ENCODE assay signal across 8 cellular contexts in genomic region chr22:30312053-30312452, GRCh38. TPM values are rescaled to one million over a fixed set of nuclear protein-coding genes. Genes with fewer than 3 reads are reported as not detected.
DNase-seq lines count a peak whose midpoint lies in the region; ATAC-seq and TF ChIP-seq lines count a peak whose summit lies in the region.

No MANE protein-coding gene starts in this region.

- H3K4me3 ChIP-seq in PC-9 (peak overlapping the region; percentile 30; the same call in 1 of the 2 replicates), duodenal mucosa (ENCODE audit: low read depth in 1 of 2, low read length in 2 of 2) (no peak overlapping the region), parathyroid adenoma (ENCODE audit: low read depth, low read length) (no peak overlapping the region), WERI-Rb-1 (ENCODE audit: low read depth, low read length) (no peak overlapping the region)

- peak overlapping the region; percentile 77 for H3K4me2 ChIP-seq in PC-9
- H3K4me2 ChIP-seq in parathyroid adenoma (ENCODE audit: low read length) = no peak overlapping the region

- peaks cover 93% of the 10 kb centered on the region for H3K4me1 Mint-ChIP-seq in CD4-positive, alpha-beta T cell (ENCODE audit: low read depth)

- peak overlapping the region; percentile 62 for H3K27ac ChIP-seq in CD4-positive, alpha-beta T cell (ENCODE audit: low read depth, low read length)
- peak overlapping the region; percentile 76 for H3K27ac ChIP-seq in PC-9
- peak overlapping the region; percentile 1 for H3K27ac ChIP-seq in duodenal mucosa (ENCODE audit: low read depth, low read length)
- H3K27ac ChIP-seq in parathyroid adenoma = peak overlapping the region; percentile 78
- no peak overlapping the region for H3K27ac ChIP-seq in WERI-Rb-1

- no TSS peak for BruUV-seq in PC-9 (replicated peaks; lab: Mats Ljungman, UMichigan)

- TF ChIP-seq CTCF in CD4-positive, alpha-beta T cell (IDR thresholded peaks at IDR 0.05) = no peak
- TF ChIP-seq CTCF in PC-9 (conservative IDR thresholded peaks at IDR 0.05) (no peak), parathyroid adenoma (IDR thresholded peaks at IDR 0.05) (no peak), WERI-Rb-1 (IDR thresholded peaks at IDR 0.05; ENCODE audit: low read depth, low read length) (no peak), GM13977 (IDR thresholded peaks at IDR 0.05; ENCODE audit: extremely low read depth, insufficient read depth, missing control alignments) (no peak)

- in situ Hi-C loops in GM13977 (cut with MboI; ENCODE audit: low pct_unique_long_range_greater_than_20kb, low sequenced_read_pairs, unreplicated experiment) = no loop called here

- H3F3A ChIP-seq in PC-9 (ENCODE audit: insufficient read depth, low read depth) = peaks cover 67% of the 10 kb centered on the region

- no peaks in the 10 kb centered on the region for H3K27me3 Mint-ChIP-seq in CD4-positive, alpha-beta T cell

- H3K9me2 ChIP-seq in PC-9 (ENCODE audit: insufficient read depth) = no peaks in the 10 kb centered on the region

- H3K36me3 Mint-ChIP-seq in CD4-positive, alpha-beta T cell (ENCODE audit: low read depth) = peaks cover 29% of the 10 kb centered on the region

- peaks cover 88% of the 10 kb centered on the region for H3K79me2 ChIP-seq in PC-9 (ENCODE audit: low read depth)
- peaks cover 30% of the 10 kb centered on the region for H3K79me2 ChIP-seq in parathyroid adenoma

- peak overlapping the region; percentile 32 for H3K4me3 Mint-ChIP-seq in CD4-positive, alpha-beta T cell

- H2AFZ ChIP-seq in PC-9 (no peak overlapping the region), parathyroid adenoma (no peak overlapping the region)

- no peaks in the 10 kb centered on the region for H3K27me3 ChIP-seq in CD4-positive, alpha-beta T cell (ENCODE audit: control insufficient read depth, insufficient read depth, low read length)
- H3K27me3 ChIP-seq in PC-9 (ENCODE audit: insufficient read depth, low read depth) (no peaks in the 10 kb centered on the region), duodenal mucosa (ENCODE audit: control insufficient read depth in 1 of 2, insufficient read depth in 2 of 2, low read length in 2 of 2) (no peaks in the 10 kb centered on the region), parathyroid adenoma (ENCODE audit: control insufficient read depth, insufficient read depth, low read length) (no peaks in the 10 kb centered on the region), WERI-Rb-1 (ENCODE audit: insufficient read depth, low read depth, severe bottlenecking) (no peaks in the 10 kb centered on the region)

- no peak for ATAC-seq in CD4-positive, alpha-beta T cell (ENCODE audit: poor library complexity)
- ATAC-seq in HG03095 (IDR thresholded peaks at IDR 0.05; ENCODE audit: unreplicated experiment) = no peak

- H3K9ac ChIP-seq in duodenal mucosa (ENCODE audit: low read depth in 1 of 2, low read length in 2 of 2) (no peak overlapping the region), parathyroid adenoma (no peak overlapping the region)

- POLR2A ChIA-PET in CD4-positive, alpha-beta T cell (lab: Charles Lee) = interaction anchor here (1.2 to 6.4 kb wide), 4 partner anchors 13 to 44 kb away, joined by 3 to 66 read pairs (median 32); partner anchors contain the start of genes CASTOR1, CCDC157, SF3A1 and TBC1D10A
- POLR2A ChIA-PET in PC-9 (lab: Charles Lee; ENCODE audit: unreplicated experiment) = interaction anchor here (0.6 kb wide), 2 partner anchors 9 to 280 kb away, joined by 3 to 4 read pairs; partner anchors contain the start of gene PES1

- H3K27ac Mint-ChIP-seq in CD4-positive, alpha-beta T cell = peak overlapping the region; percentile 83

- H3K36me3 ChIP-seq in PC-9 (ENCODE audit: low read depth) (no peaks in the 10 kb centered on the region), duodenal mucosa (ENCODE audit: control insufficient read depth in 1 of 2, insufficient read depth in 2 of 2, low read length in 2 of 2) (no peaks in the 10 kb centered on the region), parathyroid adenoma (ENCODE audit: control insufficient read depth, insufficient read depth, low read length) (no peaks in the 10 kb centered on the region), WERI-Rb-1 (no peaks in the 10 kb centered on the region; the same call in none of the 2 replicates)

- H3K4me1 ChIP-seq in PC-9 (replicated peaks; ENCODE audit: insufficient read depth) (peaks cover 84% of the 10 kb centered on the region), duodenal mucosa (ENCODE audit: control insufficient read depth in 1 of 2, insufficient read depth in 2 of 2, low read length in 2 of 2) (peaks cover 57 to 77% of the 10 kb centered on the region in 2 donors), parathyroid adenoma (peaks cover 52% of the 10 kb centered on the region)

- no peaks in the 10 kb centered on the region for H3K9me3 ChIP-seq in CD4-positive, alpha-beta T cell (ENCODE audit: control insufficient read depth, low read length)
- H3K9me3 ChIP-seq in PC-9 (ENCODE audit: insufficient read depth, low read depth) (no peaks in the 10 kb centered on the region), duodenal mucosa (ENCODE audit: control insufficient read depth in 1 of 2, low read length in 2 of 2) (no peaks in the 10 kb centered on the region), parathyroid adenoma (ENCODE audit: control insufficient read depth, low read length) (no peaks in the 10 kb centered on the region), WERI-Rb-1 (ENCODE audit: severe bottlenecking) (no peaks in the 10 kb centered on the region)

- no peaks in the 10 kb centered on the region for H3K9me3 Mint-ChIP-seq in CD4-positive, alpha-beta T cell

- H4K20me1 ChIP-seq in PC-9 (ENCODE audit: insufficient read depth) = peaks cover 13% of the 10 kb centered on the region

- intact Hi-C loops in CD4-positive, alpha-beta T cell (cut with DNase I, micrococcal nuclease) = loop anchor here in 1 of 2 experiments (2.0 kb wide), 1 partner anchor 15 kb away; no protein-coding TSS in a partner anchor
- intact Hi-C loops in PC-9 (cut with micrococcal nuclease; ENCODE audit: unreplicated experiment) = loop anchor here (2.0 kb wide), 1 partner anchor 21 kb away; no protein-coding TSS in a partner anchor

- no peak for DNase-seq in CD4-positive, alpha-beta T cell
- DNase-seq in PC-9 (peak; percentile 65 to 87), NCI-H2107 treated with DMSO at 0.1 percent for 48 hours (lab: John Stamatoyannopoulos, UW; ENCODE audit: unreplicated experiment) (no peak), WERI-Rb-1 (no peak), GM13977 (ENCODE audit: low spot score) (no peak)

- CTCF ChIA-PET in CD4-positive, alpha-beta T cell (lab: Charles Lee) = no interaction called here
- CTCF ChIA-PET in PC-9 (lab: Charles Lee) = interaction anchor here (1.2 to 1.5 kb wide), 2 partner anchors 14 to 15 kb away, joined by 4 to 6 read pairs; partner anchors contain the start of gene TBC1D10A

RNA-seq across cellular contexts. Expression of gene TBC1D10A, which starts 14.7 kb away (rescaled TPM):
- 10 to 100 TPM; 38.9 to 41.8 TPM for total RNA-seq in CD4-positive, alpha-beta T cell
- total RNA-seq in PC-9 (2021) = 24.3 and 26.2 TPM in 2 replicates

RNA-seq across cellular contexts. Expression of gene CASTOR1, which starts 22.7 kb away (rescaled TPM):
- 1 to 10 TPM; 7.9 to 8.8 TPM for total RNA-seq in CD4-positive, alpha-beta T cell
- 10.6 and 11.1 TPM in 2 replicates for total RNA-seq in PC-9 (2021)

RNA-seq across cellular contexts. Expression of gene SF3A1, which starts 44.6 kb away (rescaled TPM):
- 100 to 1,000 TPM; 335 to 388 TPM for total RNA-seq in CD4-positive, alpha-beta T cell
- total RNA-seq in PC-9 (2021) = 189 and 207 TPM in 2 replicates

RNA-seq across cellular contexts. Expression of gene CCDC157, which starts 44.8 kb away (rescaled TPM):
- 10 to 100 TPM in 1 of 2 experiments, 1 to 10 TPM in 1; 8.3 to 10.1 TPM for total RNA-seq in CD4-positive, alpha-beta T cell
- total RNA-seq in PC-9 (2021) = 6.2 and 6.8 TPM in 2 replicates

RNA-seq across cellular contexts. Expression of gene OSM, which starts 45.4 kb away (rescaled TPM):
- 10 to 100 TPM; 13.9 to 16.7 TPM for total RNA-seq in CD4-positive, alpha-beta T cell
- not detected in 2 replicates for total RNA-seq in PC-9 (2021)

Comparison
In these comparisons a context has a peak if more than half of its experiments do, and no peak if none do; other contexts are left out.
1. DNase-seq: peak in PC-9 (2 of 2); none in CD4-positive, alpha-beta T cell (0 of 10), NCI-H2107 treated with DMSO at 0.1 percent for 48 hours (single experiment), WERI-Rb-1 (single experiment) and GM13977 (single experiment).